1 cellular context compared by ENCODE assay signal in the genomic region with DNA sequence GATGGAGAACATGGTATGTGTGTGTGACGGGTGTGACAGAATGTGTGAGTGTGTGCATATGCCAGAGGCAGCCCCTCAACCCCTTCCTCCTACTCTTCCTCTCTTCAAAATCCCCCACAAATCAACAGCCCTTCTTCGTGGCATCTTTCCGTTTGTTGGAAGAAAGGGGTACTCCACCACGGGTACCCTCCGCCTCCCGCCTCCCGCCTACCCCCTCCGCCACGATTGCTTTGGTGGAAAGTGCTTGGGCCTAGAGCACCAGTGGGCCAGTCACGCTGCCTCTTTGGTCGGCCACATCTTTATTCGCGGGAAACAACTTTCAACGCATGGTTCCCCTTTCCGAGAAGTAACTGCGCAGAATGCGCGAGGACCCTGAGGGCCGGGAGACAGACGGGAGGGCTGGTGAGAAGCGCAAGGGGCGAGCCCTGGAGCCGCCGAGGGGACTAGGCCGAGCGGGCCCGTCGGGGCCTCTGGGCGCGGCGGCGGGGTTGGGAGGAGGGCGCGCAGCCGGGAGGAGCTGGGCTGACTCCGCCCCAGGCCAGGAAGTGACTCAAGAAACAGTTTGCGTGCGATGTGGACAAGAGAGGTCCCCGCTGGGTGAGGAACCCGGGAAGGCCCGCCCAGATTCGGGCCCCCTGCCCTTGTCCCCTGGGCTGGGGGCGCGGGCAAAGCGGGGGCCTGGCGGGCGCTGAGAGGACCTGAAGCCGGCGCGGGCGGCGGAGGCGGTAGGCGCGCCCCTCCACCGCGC.
TF ChIP-seq lines count a peak whose summit lies in the region.

A gene (minus strand): TSS at position 274 of the 748 bp plus-strand sequence. CDS start 614 bp downstream, outside the sequence.
A gene (plus strand): TSS at position 560 of the 748 bp plus-strand sequence. CDS start 777 bp downstream, outside the sequence.

TF ChIP-seq in SK-N-SH treated with all-trans-retinoic acid at 6 μM for 48 hours, 23 proteins besides CTCF, POLR2A, EP300 and RAD21:
- peak; percentile 15; the same call in 1 of the 2 replicates for TF ChIP-seq ZC3H10 (CRISPR knock-in tag; IDR thresholded peaks at IDR 0.05)
- no peak for TF ChIP-seq GLIS3 (CRISPR knock-in tag; IDR thresholded peaks at IDR 0.05)
- TF ChIP-seq ZFP3 (CRISPR knock-in tag; IDR thresholded peaks at IDR 0.05), result 0 out of 2 replicates have a peak, but pooled peaks have one; percentile 22
